21 cellular contexts compared by ENCODE assay signal in genomic region chr1:22030057-22030456, GRCh38. TPM values are rescaled to one million over a fixed set of nuclear protein-coding genes. Genes with fewer than 3 reads are reported as not detected.
A peak's percentile ranks its signal among the peaks of the same experiment; 100 is the strongest.
DNase-seq lines count a peak whose midpoint lies in the region; ATAC-seq and TF ChIP-seq lines count a peak whose summit lies in the region.
"Had no signal": no experiment of that assay in that cellular context is flagged by ENCODE, and none has a peak within 500 bp of the region (broad histone marks: within the 10 kb centered on the region; RNA-seq: fewer than 3 reads in every experiment).

No MANE protein-coding gene starts in this region.

- no peaks in the 10 kb centered on the region for H3K9me3 ChIP-seq in CD4-positive, CD25-positive, alpha-beta regulatory T cell (ENCODE audit: control insufficient read depth in 2 of 2, low read length in 2 of 2)

- H3K27me3 Mint-ChIP-seq in activated T-cell treated with anti-CD3 and anti-CD28 coated beads, Interleukin-2, amount 50 U/mL, for 24 hours = no peaks in the 10 kb centered on the region
- H3K27me3 Mint-ChIP-seq in CD4-positive, CD25-positive, alpha-beta regulatory T cell = peaks cover 5% of the 10 kb centered on the region
- H3K27me3 Mint-ChIP-seq in activated T-helper 1 cell treated with anti-CD3 and anti-CD28 coated beads, Interleukin-12 subunit alpha, Interleukin-12 subunit beta, Interleukin-2, Interleukin-4 antibody, amounts not matched to agents 30 ng/mL and 10 ng/mL and 1 ng/mL, durations not matched to agents 14 hours and 24 hours and 36 hours (ENCODE audit: insufficient read depth) = no peaks in the 10 kb centered on the region
- no peaks in the 10 kb centered on the region for H3K27me3 Mint-ChIP-seq in neural crest cell (ENCODE audit: low read depth)

- intact Hi-C loops in activated T-helper 1 cell treated with anti-CD3 and anti-CD28 coated beads, Interleukin-12 subunit alpha, Interleukin-12 subunit beta, Interleukin-2, Interleukin-4 antibody, amounts not matched to agents 30 ng/mL and 10 ng/mL and 1 ng/mL, durations not matched to agents 14 hours and 24 hours and 36 hours (cut with micrococcal nuclease) = no loop called here

- peak overlapping the region; percentile 1 for H3K27ac Mint-ChIP-seq in activated T-cell treated with anti-CD3 and anti-CD28 coated beads, Interleukin-2, amount 50 U/mL, for 24 hours
- peak overlapping the region; percentile 44 to 75 (median 75) for H3K27ac Mint-ChIP-seq in CD4-positive, CD25-positive, alpha-beta regulatory T cell
- H3K27ac Mint-ChIP-seq in activated T-helper 1 cell treated with anti-CD3 and anti-CD28 coated beads, Interleukin-12 subunit alpha, Interleukin-12 subunit beta, Interleukin-2, Interleukin-4 antibody, amounts not matched to agents 30 ng/mL and 10 ng/mL and 1 ng/mL, durations not matched to agents 14 hours and 24 hours and 36 hours = peak overlapping the region; percentile 10
- H3K27ac Mint-ChIP-seq in neural crest cell (ENCODE audit: unreplicated experiment) = peak overlapping the region; percentile 7

- DNase-seq in activated T-cell treated with anti-CD3 and anti-CD28 coated beads, Interleukin-2, amount 50 U/mL, for 24 hours = no peak
- DNase-seq in activated T-cell treated with anti-CD3 and anti-CD28 coated beads for 4 hours (no peak), neural crest cell (ENCODE audit: low read depth, low spot score) (no peak), GM19240 (ENCODE audit: insufficient read length, low spot score) (no peak)
- no peak for DNase-seq in CD4-positive, CD25-positive, alpha-beta regulatory T cell
- DNase-seq in activated T-helper 1 cell treated with anti-CD3 and anti-CD28 coated beads, Interleukin-12 subunit alpha, Interleukin-12 subunit beta, Interleukin-2, Interleukin-4 antibody, amounts not matched to agents 30 ng/mL and 10 ng/mL and 1 ng/mL, durations not matched to agents 14 hours and 24 hours and 36 hours (ENCODE audit: low spot score) = no peak
- DNase-seq in stimulated activated CD4-positive, alpha-beta T cell treated with anti-CD3 and anti-CD28 coated beads, Interleukin-4, amount 100 ng/mL, for 4 hours = no peak
- no peak for DNase-seq in activated CD4-positive, CD25-positive, alpha-beta regulatory T cell treated with anti-CD3 and anti-CD28 coated beads, Interleukin-2, amount 50 U/mL, for 72 hours
- DNase-seq: EL, GOT3, NCI-H1048, NCI-H146, NCI-H2081, NCI-H748 treated with DMSO at 0.1 percent for 48 hours, OCI-M1 had no signal

- peaks cover 30% of the 10 kb centered on the region for H3K4me1 ChIP-seq in CD4-positive, CD25-positive, alpha-beta regulatory T cell (ENCODE audit: control insufficient read depth, insufficient read depth, low read length, poor library complexity, severe bottlenecking)

- peaks cover 15% of the 10 kb centered on the region for H3K36me3 Mint-ChIP-seq in activated T-cell treated with anti-CD3 and anti-CD28 coated beads, Interleukin-2, amount 50 U/mL, for 24 hours (ENCODE audit: low read depth)
- peaks cover 4% of the 10 kb centered on the region for H3K36me3 Mint-ChIP-seq in CD4-positive, CD25-positive, alpha-beta regulatory T cell
- H3K36me3 Mint-ChIP-seq in activated T-helper 1 cell treated with anti-CD3 and anti-CD28 coated beads, Interleukin-12 subunit alpha, Interleukin-12 subunit beta, Interleukin-2, Interleukin-4 antibody, amounts not matched to agents 30 ng/mL and 10 ng/mL and 1 ng/mL, durations not matched to agents 14 hours and 24 hours and 36 hours (ENCODE audit: low read depth) = peaks cover 6% of the 10 kb centered on the region
- no peaks in the 10 kb centered on the region for H3K36me3 Mint-ChIP-seq in neural crest cell (ENCODE audit: low read depth)

- no peak overlapping the region for H3K27ac ChIP-seq in CD4-positive, CD25-positive, alpha-beta regulatory T cell (ENCODE audit: insufficient read depth, low read length, poor library complexity, severe bottlenecking)
- H3K27ac ChIP-seq: C4-2B, KMS-11 had no signal

- H3K27me3 ChIP-seq in CD4-positive, CD25-positive, alpha-beta regulatory T cell (ENCODE audit: control insufficient read depth, insufficient read depth, low read length) = no peaks in the 10 kb centered on the region

- ATAC-seq in CD4-positive, CD25-positive, alpha-beta regulatory T cell (ENCODE audit: low read depth in 2 of 2) = no peak

- peaks cover 65% of the 10 kb centered on the region for H3K4me1 Mint-ChIP-seq in activated T-cell treated with anti-CD3 and anti-CD28 coated beads, Interleukin-2, amount 50 U/mL, for 24 hours (ENCODE audit: low read depth)
- H3K4me1 Mint-ChIP-seq in CD4-positive, CD25-positive, alpha-beta regulatory T cell = peaks cover 5 to 66% (median 28%) of the 10 kb centered on the region in 4 donors
- H3K4me1 Mint-ChIP-seq in activated T-helper 1 cell treated with anti-CD3 and anti-CD28 coated beads, Interleukin-12 subunit alpha, Interleukin-12 subunit beta, Interleukin-2, Interleukin-4 antibody, amounts not matched to agents 30 ng/mL and 10 ng/mL and 1 ng/mL, durations not matched to agents 14 hours and 24 hours and 36 hours (ENCODE audit: low read depth) = peaks cover 56% of the 10 kb centered on the region
- H3K4me1 Mint-ChIP-seq in neural crest cell = peaks cover 14% of the 10 kb centered on the region

- H3K36me3 ChIP-seq in CD4-positive, CD25-positive, alpha-beta regulatory T cell (ENCODE audit: control insufficient read depth, insufficient read depth, low read length) = no peaks in the 10 kb centered on the region

- H3K4me3 ChIP-seq in CD4-positive, CD25-positive, alpha-beta regulatory T cell (ENCODE audit: low read depth, low read length) = no peak overlapping the region

- H3K4me3 Mint-ChIP-seq in activated T-cell treated with anti-CD3 and anti-CD28 coated beads, Interleukin-2, amount 50 U/mL, for 24 hours = no peak overlapping the region
- H3K4me3 Mint-ChIP-seq in CD4-positive, CD25-positive, alpha-beta regulatory T cell = no peak overlapping the region
- H3K4me3 Mint-ChIP-seq in activated T-helper 1 cell treated with anti-CD3 and anti-CD28 coated beads, Interleukin-12 subunit alpha, Interleukin-12 subunit beta, Interleukin-2, Interleukin-4 antibody, amounts not matched to agents 30 ng/mL and 10 ng/mL and 1 ng/mL, durations not matched to agents 14 hours and 24 hours and 36 hours = no peak overlapping the region
- H3K4me3 Mint-ChIP-seq in neural crest cell = no peak overlapping the region

- no peaks in the 10 kb centered on the region for H3K9me3 Mint-ChIP-seq in activated T-cell treated with anti-CD3 and anti-CD28 coated beads, Interleukin-2, amount 50 U/mL, for 24 hours
- H3K9me3 Mint-ChIP-seq in CD4-positive, CD25-positive, alpha-beta regulatory T cell = no peaks in the 10 kb centered on the region
- H3K9me3 Mint-ChIP-seq in activated T-helper 1 cell treated with anti-CD3 and anti-CD28 coated beads, Interleukin-12 subunit alpha, Interleukin-12 subunit beta, Interleukin-2, Interleukin-4 antibody, amounts not matched to agents 30 ng/mL and 10 ng/mL and 1 ng/mL, durations not matched to agents 14 hours and 24 hours and 36 hours = no peaks in the 10 kb centered on the region
- no peaks in the 10 kb centered on the region for H3K9me3 Mint-ChIP-seq in neural crest cell

- TF ChIP-seq CTCF in neural crest cell (conservative IDR thresholded peaks at IDR 0.05) = no peak

RNA-seq across cellular contexts. Expression of gene CDC42, which starts 22.5 kb away (rescaled TPM):
- 376 TPM for total RNA-seq in CD4-positive, CD25-positive, alpha-beta regulatory T cell
- 100 to 1,000 TPM; 290 to 513 (median 434) TPM for polyA plus RNA-seq in CD4-positive, CD25-positive, alpha-beta regulatory T cell
- 293 and 318 TPM in 2 replicates for total RNA-seq in activated T-helper 1 cell treated with anti-CD3 and anti-CD28 coated beads, Interleukin-12 subunit alpha, Interleukin-12 subunit beta, Interleukin-2, Interleukin-4 antibody, amounts not matched to agents 30 ng/mL and 10 ng/mL and 1 ng/mL, durations not matched to agents 14 hours and 24 hours and 36 hours
- 192 and 198 TPM in 2 replicates for total RNA-seq in neural crest cell

RNA-seq across cellular contexts. Expression of gene CELA3A, which starts 28.6 kb away (rescaled TPM):
- not detected for total RNA-seq in CD4-positive, CD25-positive, alpha-beta regulatory T cell
- polyA plus RNA-seq in CD4-positive, CD25-positive, alpha-beta regulatory T cell = not detected
- not detected in 2 replicates for total RNA-seq in activated T-helper 1 cell treated with anti-CD3 and anti-CD28 coated beads, Interleukin-12 subunit alpha, Interleukin-12 subunit beta, Interleukin-2, Interleukin-4 antibody, amounts not matched to agents 30 ng/mL and 10 ng/mL and 1 ng/mL, durations not matched to agents 14 hours and 24 hours and 36 hours
- not detected in 2 replicates for total RNA-seq in neural crest cell
- total RNA-seq: A673, MCF 10A, NCI-H460, RPMI7951 had no signal

RNA-seq across cellular contexts. Expression of gene CELA3B, which starts 53.2 kb away (rescaled TPM):
- not detected for total RNA-seq in CD4-positive, CD25-positive, alpha-beta regulatory T cell
- polyA plus RNA-seq in CD4-positive, CD25-positive, alpha-beta regulatory T cell = not detected
- not detected in 2 replicates for total RNA-seq in activated T-helper 1 cell treated with anti-CD3 and anti-CD28 coated beads, Interleukin-12 subunit alpha, Interleukin-12 subunit beta, Interleukin-2, Interleukin-4 antibody, amounts not matched to agents 30 ng/mL and 10 ng/mL and 1 ng/mL, durations not matched to agents 14 hours and 24 hours and 36 hours
- total RNA-seq in neural crest cell = not detected in 2 replicates
- total RNA-seq: A673, MCF 10A, NCI-H460, RPMI7951 had no signal

Comparison
In these comparisons a context has a peak if more than half of its experiments do, and no peak if none do; other contexts are left out.
1. H3K27ac Mint-ChIP-seq: peak in every context shown above with its lines; median percentile 75 in CD4-positive, CD25-positive, alpha-beta regulatory T cell; 10 in activated T-helper 1 cell treated with anti-CD3 and anti-CD28 coated beads, Interleukin-12 subunit alpha, Interleukin-12 subunit beta, Interleukin-2, Interleukin-4 antibody, amounts not matched to agents 30 ng/mL and 10 ng/mL and 1 ng/mL, durations not matched to agents 14 hours and 24 hours and 36 hours; 7 in neural crest cell; 1 in activated T-cell treated with anti-CD3 and anti-CD28 coated beads, Interleukin-2, amount 50 U/mL, for 24 hours.